12 cellular contexts compared by ENCODE assay signal in genomic region chr18:394997-395383, GRCh38.
DNase-seq lines count a peak whose midpoint lies in the region; ATAC-seq lines count a peak whose summit lies in the region.
"Had no signal": no experiment of that assay in that cellular context is flagged by ENCODE, and none has a peak within 500 bp of the region (broad histone marks: within the 10 kb centered on the region; RNA-seq: fewer than 3 reads in every experiment).

No MANE protein-coding gene starts in this region.

- H3K27me3 ChIP-seq in trophoblast cell (ENCODE audit: insufficient read depth, low read length), result no peaks in the 10 kb centered on the region
- H3K27me3 ChIP-seq: neutrophil had no signal

- no peak overlapping the region for H3K27ac ChIP-seq in trophoblast cell (ENCODE audit: low read depth, low read length)

- H4K91ac ChIP-seq in trophoblast cell (ENCODE audit: low read depth, low read length), result no peak overlapping the region

- no peak overlapping the region for H3K18ac ChIP-seq in trophoblast cell (ENCODE audit: low read length)

- peak; percentile 79 for DNase-seq in COR-L47 (lab: John Stamatoyannopoulos, UW)
- peak; percentile 71 for DNase-seq in NCI-H69 (lab: John Stamatoyannopoulos, UW)
- DNase-seq in fibroblast of the conjunctiva (ENCODE audit: low read depth), result peak; percentile 94
- DNase-seq in trophoblast cell, result peak; percentile 42 to 82
- no peak for DNase-seq in occipital lobe (lab: John Stamatoyannopoulos, UW)
- DNase-seq in T-helper 1 cell, result no peak
- DNase-seq: DMS79 treated with DMSO at 0.1 percent for 48 hours, NCI-H1105, T-cell had no signal

- no peak overlapping the region for H2AFZ ChIP-seq in trophoblast cell (ENCODE audit: insufficient read depth, low read length, poor library complexity)

- no peak for ATAC-seq in GM18907 (IDR thresholded peaks at IDR 0.05; ENCODE audit: unreplicated experiment)
- ATAC-seq in GM19455 (IDR thresholded peaks at IDR 0.05; ENCODE audit: unreplicated experiment), result no peak
- ATAC-seq: T-cell had no signal

- H2BK12ac ChIP-seq in trophoblast cell (ENCODE audit: low read length), result no peak overlapping the region

- H2BK120ac ChIP-seq in trophoblast cell (ENCODE audit: insufficient read depth, low read length, poor library complexity), result no peak overlapping the region

- no peak overlapping the region for H2BK5ac ChIP-seq in trophoblast cell (ENCODE audit: low read depth, low read length, poor library complexity)

- H3K4ac ChIP-seq in trophoblast cell (ENCODE audit: low read depth, low read length), result no peak overlapping the region

- no peak overlapping the region for H4K8ac ChIP-seq in trophoblast cell (ENCODE audit: low read depth, low read length)

- H3K36me3 ChIP-seq in trophoblast cell (ENCODE audit: control insufficient read depth in 1 of 2, insufficient read depth in 2 of 2, low read length in 2 of 2), result no peaks in the 10 kb centered on the region
- H3K36me3 ChIP-seq: neutrophil had no signal

- no peak overlapping the region for H3K23ac ChIP-seq in trophoblast cell (ENCODE audit: low read length)

- no peak overlapping the region for H3K9ac ChIP-seq in trophoblast cell (ENCODE audit: low read length)

- H4K12ac ChIP-seq in trophoblast cell (ENCODE audit: low read depth, low read length), result no peak overlapping the region

- H3K4me2 ChIP-seq in trophoblast cell (ENCODE audit: low read length), result no peak overlapping the region

- WGBS in trophoblast cell (ENCODE audit: extremely low coverage, insufficient coverage, insufficient read length), result no CpG with 5 or more reads among the region's 1 CpG

- H3K79me2 ChIP-seq in trophoblast cell (ENCODE audit: control insufficient read depth, insufficient read depth, low read length, poor library complexity), result no peaks in the 10 kb centered on the region

- H3K4me1 ChIP-seq in trophoblast cell (ENCODE audit: control insufficient read depth in 1 of 2, insufficient read depth in 2 of 2, low read length in 2 of 2), result peaks cover 4 to 5% of the 10 kb centered on the region in 2 experiments

- no peak overlapping the region for H3K14ac ChIP-seq in trophoblast cell (ENCODE audit: low read length)

- no peak overlapping the region for H3K4me3 ChIP-seq in trophoblast cell (ENCODE audit: low read depth, low read length)

- H3K9me3 ChIP-seq in trophoblast cell (ENCODE audit: insufficient read depth, low read depth, low read length), result no peaks in the 10 kb centered on the region
- H3K9me3 ChIP-seq: neutrophil had no signal

- no peaks in the 10 kb centered on the region for H3K79me1 ChIP-seq in trophoblast cell (ENCODE audit: low read length)

- H2AK5ac ChIP-seq in trophoblast cell (ENCODE audit: low read length), result no peak overlapping the region

Comparison
In these comparisons a context has a peak if more than half of its experiments do, and no peak if none do; other contexts are left out.
1. DNase-seq: peak in COR-L47 (single experiment), NCI-H69 (single experiment), fibroblast of the conjunctiva (single experiment) and trophoblast cell (2 of 2); none in occipital lobe (single experiment) and T-helper 1 cell (0 of 5).